Comparison of ENCODE assay signal across 11 cellular contexts in genomic region chr16:57115504-57116182, GRCh38. TPM values are rescaled to one million over a fixed set of nuclear protein-coding genes. Genes with fewer than 3 reads are reported as not detected.
A peak's percentile ranks its signal among the peaks of the same experiment; 100 is the strongest.
DNase-seq lines count a peak whose midpoint lies in the region; ATAC-seq, FAIRE-seq and TF ChIP-seq lines count a peak whose summit lies in the region.
"Had no signal": no experiment of that assay in that cellular context is flagged by ENCODE, and none has a peak within 500 bp of the region (broad histone marks: within the 10 kb centered on the region; RNA-seq: fewer than 3 reads in every experiment).

No MANE protein-coding gene starts in this region.

- H3K27ac Mint-ChIP-seq in CD14-positive monocyte: peak overlapping the region in 4 of 7 donors; percentile 25 to 56 (median 36)
- H3K27ac Mint-ChIP-seq in CD8-positive, alpha-beta T cell: no peak overlapping the region
- H3K27ac Mint-ChIP-seq: CD4-positive, CD25-positive, alpha-beta regulatory T cell had no signal

- TF ChIP-seq RAD21 in neural cell (conservative IDR thresholded peaks at IDR 0.05): no peak

- H2AFZ ChIP-seq in neural cell (ENCODE audit: low read depth, low read length) (no peak overlapping the region), PC-3 (ENCODE audit: low read length) (no peak overlapping the region)

- H3K36me3 Mint-ChIP-seq in CD14-positive monocyte: peaks cover 60 to 90% of the 10 kb centered on the region in 2 donors
- H3K36me3 Mint-ChIP-seq in CD8-positive, alpha-beta T cell: peaks cover 3% of the 10 kb centered on the region

- POLR2A ChIA-PET in CD8-positive, alpha-beta T cell (lab: Charles Lee): no interaction called here
- POLR2A ChIA-PET in PC-3 (lab: Charles Lee; ENCODE audit: unreplicated experiment): no interaction called here

- intact Hi-C loops in CD14-positive monocyte (cut with micrococcal nuclease): no loop called here
- intact Hi-C loops in CD8-positive, alpha-beta T cell (cut with DNase I, micrococcal nuclease): no loop called here
- intact Hi-C loops in PC-3 (cut with micrococcal nuclease): no loop called here

- H3F3A ChIP-seq in neural cell (ENCODE audit: insufficient read depth, low read length, poor library complexity, severe bottlenecking) (no peaks in the 10 kb centered on the region), PC-3 (ENCODE audit: low read length, unreplicated experiment) (no peaks in the 10 kb centered on the region)

- no peak overlapping the region for H3K4me2 ChIP-seq in neural cell (ENCODE audit: low read length)
- H3K4me2 ChIP-seq in PC-3 (ENCODE audit: low read length): no peak overlapping the region

- H3K9me2 ChIP-seq in neural cell (ENCODE audit: insufficient read depth, low read length): no peaks in the 10 kb centered on the region
- no peaks in the 10 kb centered on the region for H3K9me2 ChIP-seq in PC-3 (replicated peaks; ENCODE audit: low read length)

- DNase-seq in CD14-positive monocyte (ENCODE audit: low spot score): no peak
- DNase-seq in OCI-M1 (lab: John Stamatoyannopoulos, UW): peak; percentile 35
- peak; percentile 23 for DNase-seq in fibroblast of peridontal ligament (ENCODE audit: extremely low read depth)
- DNase-seq in CD8-positive, alpha-beta T cell: no peak
- DNase-seq in PC-3: no peak
- no peak for DNase-seq in small intestine
- no peak for DNase-seq in NCI-H82 (lab: John Stamatoyannopoulos, UW)
- DNase-seq: CD4-positive, CD25-positive, alpha-beta regulatory T cell; NCI-H187 treated with DMSO at 0.1 percent for 48 hours had no signal

- no TSS peak for BruUV-seq in PC-3 (replicated peaks; lab: Mats Ljungman, UMichigan)

- CTCF ChIA-PET in CD8-positive, alpha-beta T cell (lab: Charles Lee): no interaction called here
- CTCF ChIA-PET in PC-3 (lab: Charles Lee): no interaction called here

- H3K27me3 Mint-ChIP-seq in CD14-positive monocyte (ENCODE audit: low read depth in 3 of 3): peaks cover 0 to 2% (median 0%) of the 10 kb centered on the region in 3 donors
- no peaks in the 10 kb centered on the region for H3K27me3 Mint-ChIP-seq in CD8-positive, alpha-beta T cell (ENCODE audit: low read depth)
- H3K27me3 Mint-ChIP-seq: CD4-positive, CD25-positive, alpha-beta regulatory T cell had no signal

- ATAC-seq in CD8-positive, alpha-beta T cell: no peak
- ATAC-seq in PC-3: no peak

- no peak for TF ChIP-seq CTCF in CD14-positive monocyte (IDR thresholded peaks at IDR 0.05)
- no peak for TF ChIP-seq CTCF in neural cell (IDR thresholded peaks at IDR 0.05; ENCODE audit: poor library complexity, severe bottlenecking)
- no peak for TF ChIP-seq CTCF in CD8-positive, alpha-beta T cell (IDR thresholded peaks at IDR 0.05)
- no peak for TF ChIP-seq CTCF in PC-3 (conservative IDR thresholded peaks at IDR 0.05; ENCODE audit: low read depth, low read length)

- H3K4me3 ChIP-seq in neural cell (ENCODE audit: low read length): peak overlapping the region; percentile 39
- no peak overlapping the region for H3K4me3 ChIP-seq in CD8-positive, alpha-beta T cell (ENCODE audit: low read depth, low read length)
- no peak overlapping the region for H3K4me3 ChIP-seq in PC-3 (ENCODE audit: low read length)
- no peak overlapping the region for H3K4me3 ChIP-seq in small intestine (ENCODE audit: low read depth in 1 of 2, low read length in 2 of 2)

- H4K20me1 ChIP-seq in neural cell (ENCODE audit: insufficient read depth) (no peaks in the 10 kb centered on the region), PC-3 (ENCODE audit: low read length) (no peaks in the 10 kb centered on the region)

- H3K79me2 ChIP-seq in neural cell (replicated peaks; ENCODE audit: insufficient read depth, low read length) (no peaks in the 10 kb centered on the region), PC-3 (ENCODE audit: low read length) (no peaks in the 10 kb centered on the region)

- H3K4me1 ChIP-seq in CD8-positive, alpha-beta T cell (ENCODE audit: insufficient read depth, low read length): no peaks in the 10 kb centered on the region
- H3K4me1 ChIP-seq in PC-3 (ENCODE audit: insufficient read depth, low read length) (no peaks in the 10 kb centered on the region), small intestine (ENCODE audit: control insufficient read depth in 2 of 2, insufficient read depth in 1 of 2, low read depth in 1 of 2, low read length in 1 of 2) (no peaks in the 10 kb centered on the region)

- no peak for FAIRE-seq in small intestine (lab: Jason Lieb, UNC)

- H3K27me3 ChIP-seq in neural cell (ENCODE audit: insufficient read depth, low read depth, low read length) (no peaks in the 10 kb centered on the region), PC-3 (ENCODE audit: low read length) (no peaks in the 10 kb centered on the region), small intestine (ENCODE audit: control insufficient read depth in 2 of 2, insufficient read depth in 2 of 2, low read length in 2 of 2) (no peaks in the 10 kb centered on the region)
- no peaks in the 10 kb centered on the region for H3K27me3 ChIP-seq in CD8-positive, alpha-beta T cell (ENCODE audit: insufficient read depth, low read length)

- H3K36me3 ChIP-seq in neural cell (ENCODE audit: insufficient read depth, low read length): no peaks in the 10 kb centered on the region
- H3K36me3 ChIP-seq in CD8-positive, alpha-beta T cell (ENCODE audit: insufficient read depth, low read length): no peaks in the 10 kb centered on the region
- no peaks in the 10 kb centered on the region for H3K36me3 ChIP-seq in PC-3 (ENCODE audit: low read depth, low read length)
- no peaks in the 10 kb centered on the region for H3K36me3 ChIP-seq in small intestine (ENCODE audit: control insufficient read depth in 2 of 2, insufficient read depth in 2 of 2, low read length in 2 of 2)

- no peaks in the 10 kb centered on the region for H3K4me1 Mint-ChIP-seq in CD14-positive monocyte
- H3K4me1 Mint-ChIP-seq in CD8-positive, alpha-beta T cell (ENCODE audit: low read depth): no peaks in the 10 kb centered on the region

- no peak overlapping the region for H3K4me3 Mint-ChIP-seq in CD14-positive monocyte
- no peak overlapping the region for H3K4me3 Mint-ChIP-seq in CD8-positive, alpha-beta T cell
- H3K4me3 Mint-ChIP-seq: CD4-positive, CD25-positive, alpha-beta regulatory T cell had no signal

- H3K9ac ChIP-seq in neural cell (ENCODE audit: low read length) (peak overlapping the region; percentile 59), PC-3 (ENCODE audit: low read length) (no peak overlapping the region)

- H3K27ac ChIP-seq in neural cell (ENCODE audit: low read length): peak overlapping the region; percentile 68
- H3K27ac ChIP-seq in CD8-positive, alpha-beta T cell (ENCODE audit: low read depth, low read length): no peak overlapping the region
- H3K27ac ChIP-seq in PC-3 (ENCODE audit: low read length): no peak overlapping the region
- H3K27ac ChIP-seq in small intestine (ENCODE audit: low read depth in 1 of 2, low read length in 1 of 2): no peak overlapping the region
- H3K27ac ChIP-seq: VCaP had no signal

- WGBS in small intestine, 3 donors: 72 to 78% (median 75%) methylated on average over 24 to 25 of the region's 25 CpGs

- TF ChIP-seq EP300 in neural cell (conservative IDR thresholded peaks at IDR 0.05; ENCODE audit: poor library complexity, severe bottlenecking): no peak

- no peaks in the 10 kb centered on the region for H3K9me3 Mint-ChIP-seq in CD14-positive monocyte
- no peaks in the 10 kb centered on the region for H3K9me3 Mint-ChIP-seq in CD8-positive, alpha-beta T cell
- H3K9me3 Mint-ChIP-seq: CD4-positive, CD25-positive, alpha-beta regulatory T cell had no signal

- no peaks in the 10 kb centered on the region for H3K9me3 ChIP-seq in neural cell (ENCODE audit: low read length)
- no peaks in the 10 kb centered on the region for H3K9me3 ChIP-seq in CD8-positive, alpha-beta T cell (ENCODE audit: low read length)
- H3K9me3 ChIP-seq in PC-3 (ENCODE audit: low read length): no peaks in the 10 kb centered on the region
- H3K9me3 ChIP-seq in small intestine (ENCODE audit: control insufficient read depth, low read depth): no peaks in the 10 kb centered on the region

TF ChIP-seq in neural cell, 6 proteins besides CTCF, POLR2A, EP300 and RAD21:
- TF ChIP-seq MXI1 (conservative IDR thresholded peaks at IDR 0.05; ENCODE audit: poor library complexity, severe bottlenecking) (no peak), POLR2AphosphoS5 (IDR thresholded peaks at IDR 0.05) (no peak), SMC3 (conservative IDR thresholded peaks at IDR 0.05; ENCODE audit: poor library complexity) (no peak), TAF1 (IDR thresholded peaks at IDR 0.05; ENCODE audit: low read depth) (no peak), EZH2 (IDR thresholded peaks at IDR 0.05; ENCODE audit: borderline replicate concordance, insufficient read depth, low read length, poor library complexity, severe bottlenecking) (no peak), REST (IDR thresholded peaks at IDR 0.05; ENCODE audit: borderline replicate concordance) (no peak)

RNA-seq across cellular contexts. Expression of gene CPNE2, which starts 23.3 kb away (rescaled TPM):
- polyA plus RNA-seq in CD14-positive monocyte (10 to 100 TPM; 18.3 to 23.9 TPM), neural cell (16.4 and 18.6 TPM in 2 replicates), small intestine (10 to 100 TPM in 1 of 3 donors, 1 to 10 TPM in 2; 3.1 to 22.9 (median 6.2) TPM)
- polyA minus RNA-seq in neural cell: 10.5 and 11.6 TPM in 2 replicates
- 1 to 10 TPM; 5.7 to 6.8 TPM for total RNA-seq in CD8-positive, alpha-beta T cell
- total RNA-seq in PC-3 (2014; rRNA removed): 14.5 and 18.1 TPM in 2 replicates

Comparison
In these comparisons a context has a peak if more than half of its experiments do, and no peak if none do; other contexts are left out.
1. DNase-seq: peak in OCI-M1 (single experiment) and fibroblast of peridontal ligament (single experiment); none in CD14-positive monocyte (single experiment), CD8-positive, alpha-beta T cell (0 of 7), PC-3 (single experiment), small intestine (single experiment) and NCI-H82 (single experiment).